ENCODE assay signal across 9 cellular contexts in genomic region chr9:113886003-113886324, GRCh38. TPM values are rescaled to one million over a fixed set of nuclear protein-coding genes. Genes with fewer than 3 reads are reported as not detected.
DNase-seq lines count a peak whose midpoint lies in the region; ATAC-seq and TF ChIP-seq lines count a peak whose summit lies in the region.
"Had no signal": no experiment of that assay in that cellular context is flagged by ENCODE, and none has a peak within 500 bp of the region (broad histone marks: within the 10 kb centered on the region; RNA-seq: fewer than 3 reads in every experiment).

No MANE protein-coding gene starts in this region.

- H3K36me3 ChIP-seq in mammary epithelial cell (ENCODE audit: insufficient read depth, low read length) = no peaks in the 10 kb centered on the region
- H3K36me3 ChIP-seq in mesodermal cell (ENCODE audit: control insufficient read depth, insufficient read depth, low read length) = peaks cover 11% of the 10 kb centered on the region
- no peaks in the 10 kb centered on the region for H3K36me3 ChIP-seq in transverse colon

- peak overlapping the region; percentile 23 for H3K27ac Mint-ChIP-seq in activated CD4-positive, alpha-beta memory T cell treated with anti-CD3 and anti-CD28 coated beads, Interleukin-2, amount 10 ng/mL, durations not matched to agents 7 days and 5 days
- H3K27ac Mint-ChIP-seq in activated CD4-positive, alpha-beta memory T cell treated with anti-CD3 and anti-CD28 coated beads for 36 hours = no peak overlapping the region

- TF ChIP-seq EP300 in transverse colon (IDR thresholded peaks at IDR 0.05; ENCODE audit: low read depth) = no peak

- intact Hi-C loops in activated CD4-positive, alpha-beta memory T cell treated with anti-CD3 and anti-CD28 coated beads for 36 hours (cut with micrococcal nuclease) = no loop called here
- intact Hi-C loops in mammary epithelial cell (cut with micrococcal nuclease) = loop anchor here (2.0 kb wide), 1 partner anchor 77 kb away; no protein-coding TSS in a partner anchor
- intact Hi-C loops in transverse colon (cut with DNase I; ENCODE audit: low total_unique reads) = no loop called here

- H3K27ac ChIP-seq in mammary epithelial cell (ENCODE audit: insufficient read depth, low read depth, low read length) = peak overlapping the region; percentile 65
- peak overlapping the region; percentile 54 for H3K27ac ChIP-seq in mesodermal cell (ENCODE audit: low read depth, low read length, severe bottlenecking)
- peak overlapping the region; percentile 17 to 64 (median 38) for H3K27ac ChIP-seq in transverse colon
- H3K27ac ChIP-seq: C4-2B had no signal

- no peak for TF ChIP-seq CTCF in mammary epithelial cell (conservative IDR thresholded peaks at IDR 0.05 in 1 of 2, IDR thresholded peaks at IDR 0.05 in 1 of 2; ENCODE audit: extremely low read depth in 1 of 2, insufficient read depth in 1 of 2, low read depth in 1 of 2, low read length in 2 of 2)
- no peak for TF ChIP-seq CTCF in transverse colon (IDR thresholded peaks at IDR 0.05)

- H3K9me3 ChIP-seq in mammary epithelial cell (replicated peaks; ENCODE audit: insufficient read depth, low read length) = no peaks in the 10 kb centered on the region
- H3K9me3 ChIP-seq in mesodermal cell (ENCODE audit: control insufficient read depth, low read length) = peaks cover 14% of the 10 kb centered on the region
- peaks cover 0 to 8% of the 10 kb centered on the region in 2 donors for H3K9me3 ChIP-seq in transverse colon

- H3K27me3 ChIP-seq in mammary epithelial cell (ENCODE audit: insufficient read depth, low read length) (no peaks in the 10 kb centered on the region), transverse colon (no peaks in the 10 kb centered on the region)

- H3K4me3 ChIP-seq in mammary epithelial cell (replicated peaks in 1 of 3; ENCODE audit: insufficient read depth in 1 of 3, low read depth in 2 of 3, low read length in 3 of 3) = peak overlapping the region; percentile 38 to 55 (median 46)
- no peak overlapping the region for H3K4me3 ChIP-seq in mesodermal cell (ENCODE audit: extremely low read depth, insufficient read depth, low read length, poor library complexity, severe bottlenecking)
- peak overlapping the region in 2 of 4 donors; percentile 11 to 42 for H3K4me3 ChIP-seq in transverse colon

- H3K27me3 Mint-ChIP-seq in activated CD4-positive, alpha-beta memory T cell treated with anti-CD3 and anti-CD28 coated beads, Interleukin-2, amount 10 ng/mL, durations not matched to agents 7 days and 5 days = peaks cover 2% of the 10 kb centered on the region
- peaks cover 3% of the 10 kb centered on the region for H3K27me3 Mint-ChIP-seq in activated CD4-positive, alpha-beta memory T cell treated with anti-CD3 and anti-CD28 coated beads for 36 hours

- H3K9me3 Mint-ChIP-seq in activated CD4-positive, alpha-beta memory T cell treated with anti-CD3 and anti-CD28 coated beads, Interleukin-2, amount 10 ng/mL, durations not matched to agents 7 days and 5 days = no peaks in the 10 kb centered on the region
- H3K9me3 Mint-ChIP-seq in activated CD4-positive, alpha-beta memory T cell treated with anti-CD3 and anti-CD28 coated beads for 36 hours = peaks cover 6% of the 10 kb centered on the region

- H2AFZ ChIP-seq in mammary epithelial cell (ENCODE audit: low read depth, low read length) = peak overlapping the region; percentile 38

- POLR2A ChIA-PET in activated CD4-positive, alpha-beta memory T cell treated with anti-CD3 and anti-CD28 coated beads, Interleukin-2, amount 10 ng/mL, durations not matched to agents 7 days and 5 days (lab: Charles Lee) = no interaction called here
- POLR2A ChIA-PET in activated CD4-positive, alpha-beta memory T cell treated with anti-CD3 and anti-CD28 coated beads for 36 hours (lab: Charles Lee) = no interaction called here

- TF ChIP-seq POLR2A in transverse colon (IDR thresholded peaks at IDR 0.05) = no peak

- peak overlapping the region; percentile 95 for H3K4me2 ChIP-seq in mammary epithelial cell (ENCODE audit: insufficient read depth, low read depth, low read length)

- H4K20me1 ChIP-seq in mammary epithelial cell (ENCODE audit: insufficient read depth, low read length) = no peaks in the 10 kb centered on the region

- no TSS peak for BruUV-seq in mammary epithelial cell (replicated peaks; lab: Mats Ljungman, UMichigan)

- H3K36me3 Mint-ChIP-seq in activated CD4-positive, alpha-beta memory T cell treated with anti-CD3 and anti-CD28 coated beads, Interleukin-2, amount 10 ng/mL, durations not matched to agents 7 days and 5 days (ENCODE audit: low read depth) = no peaks in the 10 kb centered on the region
- H3K36me3 Mint-ChIP-seq in activated CD4-positive, alpha-beta memory T cell treated with anti-CD3 and anti-CD28 coated beads for 36 hours = no peaks in the 10 kb centered on the region

- no peak for DNase-seq in activated CD4-positive, alpha-beta memory T cell treated with anti-CD3 and anti-CD28 coated beads, Interleukin-2, amount 10 ng/mL, durations not matched to agents 7 days and 5 days
- DNase-seq in activated CD4-positive, alpha-beta memory T cell treated with anti-CD3 and anti-CD28 coated beads for 36 hours = no peak
- DNase-seq in mammary epithelial cell (no peak), transverse colon (no peak), pons (ENCODE audit: low spot score) (no peak)

- H3K4me1 ChIP-seq in mammary epithelial cell (ENCODE audit: insufficient read depth, low read length) (peaks cover 27% of the 10 kb centered on the region), mesodermal cell (ENCODE audit: control insufficient read depth, insufficient read depth, low read length, poor library complexity, severe bottlenecking) (peaks cover 7% of the 10 kb centered on the region), transverse colon (peaks cover 0 to 45% (median 3%) of the 10 kb centered on the region in 4 donors)

- CTCF ChIA-PET in activated CD4-positive, alpha-beta memory T cell treated with anti-CD3 and anti-CD28 coated beads, Interleukin-2, amount 10 ng/mL, durations not matched to agents 7 days and 5 days (lab: Charles Lee) = no interaction called here
- CTCF ChIA-PET in activated CD4-positive, alpha-beta memory T cell treated with anti-CD3 and anti-CD28 coated beads for 36 hours (lab: Charles Lee) = no interaction called here
- CTCF ChIA-PET in mammary epithelial cell (lab: Charles Lee; ENCODE audit: low non-redundant PET) = no interaction called here

- H3K9ac ChIP-seq in mammary epithelial cell (ENCODE audit: insufficient read depth, low read length) = peak overlapping the region; percentile 61

- dilution Hi-C loops in mammary epithelial cell (cut with HindIII; ENCODE audit: low sequenced_read_pairs) = no loop called here

- WGBS in mammary epithelial cell (ENCODE audit: low coverage, missing lambda C conversion rate) = no CpG with 5 or more reads among the region's 1 CpG
- 89% methylated on average over 1 of the region's 1 CpG; no CpG with 5 or more reads in 1 of the 2 experiments for WGBS in mesodermal cell (ENCODE audit: insufficient coverage in 2 of 2), 2 experiments
- WGBS in transverse colon (ENCODE audit: low coverage in 1 of 2), 2 donors = 57% methylated on average over 1 of the region's 1 CpG; no CpG with 5 or more reads in 1 of the 2 donors

- in situ Hi-C loops in mammary epithelial cell (cut with MboI; ENCODE audit: low sequenced_read_pairs in 2 of 2) (no loop called here), transverse colon (cut with MboI; ENCODE audit: low pct_ligation_motif_present in 1 of 4, low pct_unique_long_range_greater_than_20kb in 1 of 4, low sequenced_read_pairs in 3 of 4) (no loop called here)

- H3K4me3 Mint-ChIP-seq in activated CD4-positive, alpha-beta memory T cell treated with anti-CD3 and anti-CD28 coated beads, Interleukin-2, amount 10 ng/mL, durations not matched to agents 7 days and 5 days = peak overlapping the region; percentile 55
- no peak overlapping the region for H3K4me3 Mint-ChIP-seq in activated CD4-positive, alpha-beta memory T cell treated with anti-CD3 and anti-CD28 coated beads for 36 hours

- H3K4me1 Mint-ChIP-seq in activated CD4-positive, alpha-beta memory T cell treated with anti-CD3 and anti-CD28 coated beads, Interleukin-2, amount 10 ng/mL, durations not matched to agents 7 days and 5 days = peaks cover 15% of the 10 kb centered on the region
- H3K4me1 Mint-ChIP-seq in activated CD4-positive, alpha-beta memory T cell treated with anti-CD3 and anti-CD28 coated beads for 36 hours (ENCODE audit: low read depth) = peaks cover 18% of the 10 kb centered on the region

- ATAC-seq in HG03039 (IDR thresholded peaks at IDR 0.05; ENCODE audit: unreplicated experiment) (no peak), GM21529 (IDR thresholded peaks at IDR 0.05; ENCODE audit: unreplicated experiment) (no peak)

- H3K79me2 ChIP-seq in mammary epithelial cell (ENCODE audit: insufficient read depth, low read length) = peaks cover 93% of the 10 kb centered on the region

RNA-seq across cellular contexts. Expression of gene ZNF618, which starts 9.9 kb away (rescaled TPM):
- under 1 TPM; 0.15 to 0.25 TPM for total RNA-seq in activated CD4-positive, alpha-beta memory T cell treated with anti-CD3 and anti-CD28 coated beads, Interleukin-2, amount 10 ng/mL, durations not matched to agents 7 days and 5 days
- total RNA-seq in activated CD4-positive, alpha-beta memory T cell treated with anti-CD3 and anti-CD28 coated beads for 36 hours = under 1 TPM; 0.12 to 0.33 TPM
- total RNA-seq in mammary epithelial cell = 10 to 100 TPM; 18.0 to 19.6 TPM
- 8.0 TPM for polyA plus RNA-seq in mammary epithelial cell
- 18.9 TPM for polyA minus RNA-seq in mammary epithelial cell
- polyA plus RNA-seq in mesodermal cell (2013, experiment 1 of 2) = 20.7 TPM
- 17.0 TPM for polyA plus RNA-seq in mesodermal cell (2013, experiment 2 of 2)
- total RNA-seq in transverse colon = 1 to 10 TPM; 2.2 to 8.6 (median 4.0) TPM
